ENCODE assay signal across 8 cellular contexts in genomic region chr17:18217412-18218015, GRCh38. TPM values are rescaled to one million over a fixed set of nuclear protein-coding genes. Genes with fewer than 3 reads are reported as not detected.
DNase-seq lines count a peak whose midpoint lies in the region; ATAC-seq, FAIRE-seq and TF ChIP-seq lines count a peak whose summit lies in the region.

No MANE protein-coding gene starts in this region.

- ATAC-seq in HG03378 (IDR thresholded peaks at IDR 0.05; ENCODE audit: unreplicated experiment) = no peak

- TF ChIP-seq CTCF in cardiac fibroblast (IDR thresholded peaks at IDR 0.05; ENCODE audit: low read depth, low read length) = peak; percentile 98
- peak; percentile 88 for TF ChIP-seq CTCF in kidney (IDR thresholded peaks at IDR 0.05; ENCODE audit: borderline replicate concordance, extremely low read depth, insufficient read depth)

- H3K9me3 ChIP-seq in kidney (ENCODE audit: control insufficient read depth in 1 of 2, low read length in 2 of 2) = no peaks in the 10 kb centered on the region

- H3K27ac ChIP-seq in kidney (ENCODE audit: low read depth in 2 of 2, low read length in 2 of 2) = no peak overlapping the region

- intact Hi-C loops in kidney (cut with DNase I) = no loop called here

- H3K9ac ChIP-seq in kidney (ENCODE audit: low read length in 2 of 2) = no peak overlapping the region

- no peaks in the 10 kb centered on the region for H3K36me3 ChIP-seq in kidney (ENCODE audit: control insufficient read depth in 1 of 2, insufficient read depth in 2 of 2, low read length in 2 of 2)

- no peak overlapping the region for H3K4me3 ChIP-seq in cardiac fibroblast (replicated peaks in 1 of 2; ENCODE audit: low read depth in 2 of 2, low read length in 2 of 2)
- H3K4me3 ChIP-seq in kidney (ENCODE audit: low read length in 2 of 2) = no peak overlapping the region

- no peak for FAIRE-seq in kidney (lab: Jason Lieb, UNC)

- no peaks in the 10 kb centered on the region for H3K4me1 ChIP-seq in kidney (ENCODE audit: control insufficient read depth in 1 of 2, insufficient read depth in 1 of 2, low read depth in 1 of 2, low read length in 2 of 2)

- DNase-seq in NCI-H1417 (lab: John Stamatoyannopoulos, UW) (peak; percentile 18 to 64 (median 20)), NCI-H1417 treated with DMSO at 0.1 percent for 48 hours (lab: John Stamatoyannopoulos, UW) (no peak), NCI-H1105 treated with DMSO at 0.1 percent for 48 hours (lab: John Stamatoyannopoulos, UW) (peak; percentile 58), cardiac fibroblast (ENCODE audit: low read depth in 2 of 2) (peak; percentile 68 to 75), kidney (peak; percentile 89)
- DNase-seq in activated CD4-positive, CD25-positive, alpha-beta regulatory T cell (lab: John Stamatoyannopoulos, UW) = peak; percentile 40 to 56 (median 48)
- peak; percentile 57 for DNase-seq in stimulated activated CD4-positive, alpha-beta T cell treated with anti-CD3 and anti-CD28 coated beads, Interleukin-2, amount 100 ng/mL, for 4 hours (ENCODE audit: low read depth)

RNA-seq across cellular contexts. Expression of gene LLGL1, which starts 7.9 kb away (rescaled TPM):
- 13.7 TPM for total RNA-seq in kidney
- 8.0 TPM for polyA plus RNA-seq in kidney (ENCODE audit: insufficient read depth, low read depth, low replicate concordance)

RNA-seq across cellular contexts. Expression of gene ALKBH5, which starts 33.9 kb away (rescaled TPM):
- total RNA-seq in kidney = 94.4 TPM
- 67.1 TPM for polyA plus RNA-seq in kidney (ENCODE audit: insufficient read depth, low read depth, low replicate concordance)

RNA-seq across cellular contexts. Expression of gene FLII, which starts 41.0 kb away (rescaled TPM):
- 301 TPM for total RNA-seq in kidney
- polyA plus RNA-seq in kidney (ENCODE audit: insufficient read depth, low read depth, low replicate concordance) = 139 TPM

RNA-seq across cellular contexts. Expression of gene MIEF2, which starts 42.9 kb away (rescaled TPM):
- 25.3 TPM for total RNA-seq in kidney
- polyA plus RNA-seq in kidney (ENCODE audit: insufficient read depth, low read depth, low replicate concordance) = 19.3 TPM
